9 cellular contexts compared by ENCODE assay signal in the genomic region with DNA sequence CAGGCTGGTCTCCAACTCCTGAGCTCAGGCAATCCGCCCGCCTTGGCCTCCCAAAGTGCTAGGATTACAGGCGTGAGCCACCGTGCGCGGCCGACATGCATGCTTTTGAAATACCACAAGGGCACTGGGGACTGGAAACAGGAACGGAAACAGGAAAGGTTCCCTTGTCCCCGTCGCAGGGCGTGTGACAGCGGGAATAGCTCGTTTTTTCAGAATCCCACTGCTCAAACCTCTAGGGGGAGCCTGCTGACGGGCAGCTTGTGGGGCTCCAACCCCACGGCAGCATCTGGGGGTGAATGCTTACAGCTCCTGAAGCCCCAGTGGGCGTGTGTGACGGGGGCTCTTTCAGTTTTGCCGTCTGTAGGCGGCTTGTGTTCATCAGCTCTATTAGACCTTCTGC. TPM values are rescaled to one million over a fixed set of nuclear protein-coding genes. Genes with fewer than 3 reads are reported as not detected.
A peak's percentile ranks its signal among the peaks of the same experiment; 100 is the strongest.
DNase-seq lines count a peak whose midpoint lies in the region; ATAC-seq and TF ChIP-seq lines count a peak whose summit lies in the region.
"Had no signal": no experiment of that assay in that cellular context is flagged by ENCODE, and none has a peak within 500 bp of the region (broad histone marks: within the 10 kb centered on the region; RNA-seq: fewer than 3 reads in every experiment).

No MANE protein-coding gene starts in this region.

- peak overlapping the region; percentile 69 for H3K4me3 Mint-ChIP-seq in activated naive CD4-positive, alpha-beta T cell treated with anti-CD3 and anti-CD28 coated beads, Interleukin-2, amount 50 U/mL, for 24 hours

- H3K4me3 ChIP-seq in OCI-LY1 (ENCODE audit: low read depth, low read length, poor library complexity, severe bottlenecking) (no peak overlapping the region), right lobe of liver (no peak overlapping the region), tibial nerve (no peak overlapping the region)

- no peaks in the 10 kb centered on the region for H3K36me3 Mint-ChIP-seq in activated naive CD4-positive, alpha-beta T cell treated with anti-CD3 and anti-CD28 coated beads, Interleukin-2, amount 50 U/mL, for 24 hours

- H3K27me3 ChIP-seq in OCI-LY1 (ENCODE audit: insufficient read depth, low read length) (peaks cover 5% of the 10 kb centered on the region), right lobe of liver (no peaks in the 10 kb centered on the region), tibial nerve (peaks cover 0 to 71% of the 10 kb centered on the region in 2 donors)

- peaks cover 5% of the 10 kb centered on the region for H3K4me1 ChIP-seq in OCI-LY1 (ENCODE audit: insufficient read depth, low read length, severe bottlenecking)
- peaks cover 0 to 26% (median 9%) of the 10 kb centered on the region in 4 donors for H3K4me1 ChIP-seq in right lobe of liver
- H3K4me1 ChIP-seq in tibial nerve: peaks cover 0 to 24% (median 2%) of the 10 kb centered on the region in 4 donors

- no peaks in the 10 kb centered on the region for H3F3A ChIP-seq in OCI-LY1 (ENCODE audit: insufficient read depth, low read length)

- H3K9me2 ChIP-seq in OCI-LY1 (ENCODE audit: low read depth, low read length): no peaks in the 10 kb centered on the region

- H3K36me3 ChIP-seq in OCI-LY1 (ENCODE audit: insufficient read depth, low read length): no peaks in the 10 kb centered on the region
- H3K36me3 ChIP-seq in right lobe of liver: no peaks in the 10 kb centered on the region
- H3K36me3 ChIP-seq in tibial nerve: no peaks in the 10 kb centered on the region

- H3K27ac ChIP-seq in OCI-LY1 (ENCODE audit: low read depth, low read length, poor library complexity, severe bottlenecking) (no peak overlapping the region), right lobe of liver (peak overlapping the region in 1 of 3 donors; percentile 38), tibial nerve (no peak overlapping the region)

- peak overlapping the region; percentile 60 for H3K27ac Mint-ChIP-seq in activated naive CD4-positive, alpha-beta T cell treated with anti-CD3 and anti-CD28 coated beads, Interleukin-2, amount 50 U/mL, for 24 hours

- TF ChIP-seq CTCF in OCI-LY1 (IDR thresholded peaks at IDR 0.05; ENCODE audit: low read length) (peak; percentile 34), right lobe of liver (IDR thresholded peaks at IDR 0.05) (peak in 3 of 4 donors; percentile 13 to 22 (median 22)), tibial nerve (IDR thresholded peaks at IDR 0.05) (peak in 3 of 5 experiments; percentile 11 to 14 (median 13))

- 51% methylated on average over 11 of the region's 19 CpGs for WGBS in right lobe of liver (ENCODE audit: insufficient coverage, low coverage, low lambda C conversion rate, missing lambda C conversion rate)
- 18 to 21% methylated on average over 14 to 19 of the region's 19 CpGs for WGBS in tibial nerve, 2 donors

- H3K27me3 Mint-ChIP-seq in activated naive CD4-positive, alpha-beta T cell treated with anti-CD3 and anti-CD28 coated beads, Interleukin-2, amount 50 U/mL, for 24 hours: peaks cover 2% of the 10 kb centered on the region

- H3K9me3 ChIP-seq in OCI-LY1 (ENCODE audit: low read length) (no peaks in the 10 kb centered on the region), right lobe of liver (no peaks in the 10 kb centered on the region), tibial nerve (no peaks in the 10 kb centered on the region)

- no peak overlapping the region for H2AFZ ChIP-seq in OCI-LY1 (ENCODE audit: low read length)

- no peak overlapping the region for H3K9ac ChIP-seq in OCI-LY1 (ENCODE audit: low read length)

- ATAC-seq in right lobe of liver: peak in 3 of 4 donors; percentile 7 to 37 (median 35)

- peak; percentile 32 for DNase-seq in ELR (ENCODE audit: low read depth)
- peak in 1 of 3 donors; percentile 38 for DNase-seq in right lobe of liver
- DNase-seq in tibial nerve (ENCODE audit: low spot score in 2 of 2): no peak
- no peak for DNase-seq in NCI-H187 (lab: John Stamatoyannopoulos, UW)
- DNase-seq in mucosa of gallbladder (ENCODE audit: low spot score): no peak
- DNase-seq in midbrain (lab: John Stamatoyannopoulos, UW): no peak

- H3K4me2 ChIP-seq in OCI-LY1 (ENCODE audit: low read length): no peak overlapping the region

- no peaks in the 10 kb centered on the region for H3K79me2 ChIP-seq in OCI-LY1 (ENCODE audit: insufficient read depth, low read length)

- no peaks in the 10 kb centered on the region for H3K9me3 Mint-ChIP-seq in activated naive CD4-positive, alpha-beta T cell treated with anti-CD3 and anti-CD28 coated beads, Interleukin-2, amount 50 U/mL, for 24 hours

- TF ChIP-seq EP300 in tibial nerve (IDR thresholded peaks at IDR 0.05): peak in 1 of 2 donors; percentile 26

- H4K20me1 ChIP-seq in OCI-LY1 (ENCODE audit: insufficient read depth, low read length): no peaks in the 10 kb centered on the region

- intact Hi-C loops in right lobe of liver (cut with DNase I): no loop called here

- TF ChIP-seq POLR2A in right lobe of liver (IDR thresholded peaks at IDR 0.05) (no peak), tibial nerve (IDR thresholded peaks at IDR 0.05) (no peak)

- peaks cover 30% of the 10 kb centered on the region for H3K4me1 Mint-ChIP-seq in activated naive CD4-positive, alpha-beta T cell treated with anti-CD3 and anti-CD28 coated beads, Interleukin-2, amount 50 U/mL, for 24 hours

RNA-seq across cellular contexts. Expression of gene ASGR2, which starts 18.8 kb away (rescaled TPM):
- total RNA-seq in right lobe of liver (100 to 1,000 TPM; 412 to 553 (median 461) TPM), tibial nerve (under 1 TPM in 1 of 4 donors, not detected in 3; 0.60 TPM), mucosa of gallbladder (45.5 TPM)
- total RNA-seq: myocyte had no signal

RNA-seq across cellular contexts. Expression of gene ASGR1, which starts 45.7 kb away (rescaled TPM):
- total RNA-seq in right lobe of liver: 100 to 1,000 TPM; 399 to 624 (median 417) TPM
- 1 to 10 TPM in 1 of 4 donors, under 1 TPM in 2, not detected in 1; 0.21 to 1.5 (median 0.59) TPM for total RNA-seq in tibial nerve
- 5.0 TPM for total RNA-seq in mucosa of gallbladder

RNA-seq across cellular contexts. Expression of gene CLEC10A, which starts 53.4 kb away (rescaled TPM):
- 1 to 10 TPM in 4 of 6 experiments, under 1 TPM in 2; 0.77 to 2.6 (median 1.5) TPM for total RNA-seq in right lobe of liver
- 10 to 100 TPM in 2 of 4 donors, 1 to 10 TPM in 2; 2.2 to 19.8 (median 10.3) TPM for total RNA-seq in tibial nerve
- total RNA-seq in mucosa of gallbladder: 8.3 TPM
- total RNA-seq: myocyte had no signal

Comparison
In these comparisons a context has a peak if more than half of its experiments do, and no peak if none do; other contexts are left out.
1. RNA of gene ASGR2, which starts 18.8 kb away (total RNA-seq): 412 to 553 TPM in right lobe of liver and 45.5 TPM in mucosa of gallbladder (single experiment); 0.60 TPM in tibial nerve; every median in the first group is over 10 times any median in the second.
2. RNA of gene ASGR1, which starts 45.7 kb away (total RNA-seq): 399 to 624 TPM in right lobe of liver; 5.0 TPM in mucosa of gallbladder (single experiment) and 0.21 to 1.5 TPM in tibial nerve; every median in the first group is over 10 times any median in the second.
3. Peak in every context shown above with its lines, with median percentiles within 50 percentile points of each other: CTCF ChIP-seq.